Comparison of ENCODE assay signal across 18 cellular contexts in the genomic region with DNA sequence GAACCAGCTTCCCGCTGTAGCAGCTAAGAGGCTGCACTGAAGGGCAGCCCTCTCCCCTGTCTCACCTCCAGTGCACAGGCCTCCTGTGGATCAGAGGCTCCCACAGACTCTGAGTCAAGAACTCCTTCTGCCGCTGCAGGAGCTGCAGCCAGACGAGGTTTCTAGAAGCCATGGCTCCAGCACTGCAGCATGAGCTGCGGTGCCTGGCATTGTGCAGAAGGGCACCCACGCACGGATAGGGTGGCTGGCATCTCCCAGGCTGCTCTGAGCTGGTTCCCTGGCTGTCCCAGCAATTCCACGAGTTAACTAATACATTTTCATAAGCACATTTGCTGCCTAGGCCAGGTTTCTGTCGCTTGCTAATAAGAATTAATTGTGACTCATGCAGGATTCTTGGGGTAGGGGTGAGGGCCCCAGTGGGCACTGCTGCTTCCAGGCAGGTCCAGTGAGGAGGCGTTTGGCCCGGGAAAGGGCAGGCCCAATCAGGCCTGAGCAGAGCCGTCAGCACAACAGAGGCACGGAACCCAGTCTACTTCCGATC.
DNase-seq lines count a peak whose midpoint lies in the region; ATAC-seq and TF ChIP-seq lines count a peak whose summit lies in the region.
"Had no signal": no experiment of that assay in that cellular context is flagged by ENCODE, and none has a peak within 500 bp of the region (broad histone marks: within the 10 kb centered on the region; RNA-seq: fewer than 3 reads in every experiment).

No MANE protein-coding gene starts in this region.

- DNase-seq in activated CD8-positive, alpha-beta memory T cell treated with anti-CD3 and anti-CD28 coated beads, Interleukin-2, amount 50 U/mL, for 4 hours: peak; percentile 6
- DNase-seq in activated CD8-positive, alpha-beta memory T cell treated with anti-CD3 and anti-CD28 coated beads, Interleukin-2, amount 10 ng/mL, durations not matched to agents 7 days and 5 days: no peak
- DNase-seq in CD14-positive monocyte (ENCODE audit: low spot score) (peak; percentile 33), caudate nucleus (lab: John Stamatoyannopoulos, UW) (peak in 25 of 61 donors; percentile 14 to 76 (median 31)), nephron progenitor cell (no peak), right lobe of liver (no peak)
- no peak for DNase-seq in activated CD4-positive, alpha-beta T cell treated with anti-CD3 and anti-CD28 coated beads, Interleukin-2, amount 50 U/mL, for 1 hour
- no peak for DNase-seq in activated T-cell treated with anti-CD3 and anti-CD28 coated beads, Interleukin-2, amount 50 U/mL, for 48 hours
- DNase-seq: 8988T, DND-41, KBM-7, NCI-H187 treated with DMSO at 0.1 percent for 48 hours, NCI-H226, NCI-H82, SIG-M5 had no signal

- peaks cover 4% of the 10 kb centered on the region for H3K36me3 Mint-ChIP-seq in activated CD8-positive, alpha-beta memory T cell treated with anti-CD3 and anti-CD28 coated beads, Interleukin-2, amount 10 ng/mL, durations not matched to agents 7 days and 5 days
- no peaks in the 10 kb centered on the region for H3K36me3 Mint-ChIP-seq in CD14-positive monocyte
- H3K36me3 Mint-ChIP-seq in nephron progenitor cell (ENCODE audit: low read depth): peaks cover 15% of the 10 kb centered on the region

- no peak for TF ChIP-seq POLR2A in right lobe of liver (IDR thresholded peaks at IDR 0.05)

- intact Hi-C loops in CD14-positive monocyte (cut with micrococcal nuclease) (no loop called here), right lobe of liver (cut with DNase I) (no loop called here)

- H3K4me3 ChIP-seq in right lobe of liver: no peak overlapping the region
- H3K4me3 ChIP-seq: GM23338 had no signal

- H3K4me3 Mint-ChIP-seq in activated CD8-positive, alpha-beta memory T cell treated with anti-CD3 and anti-CD28 coated beads, Interleukin-2, amount 10 ng/mL, durations not matched to agents 7 days and 5 days: no peak overlapping the region
- H3K4me3 Mint-ChIP-seq in CD14-positive monocyte: no peak overlapping the region
- H3K4me3 Mint-ChIP-seq in nephron progenitor cell: no peak overlapping the region
- H3K4me3 Mint-ChIP-seq: GM23338 had no signal

- peak overlapping the region; percentile 20 for H3K27ac ChIP-seq in caudate nucleus (ENCODE audit: low read depth, low read length)
- no peak overlapping the region for H3K27ac ChIP-seq in right lobe of liver

- no peaks in the 10 kb centered on the region for H3K27me3 ChIP-seq in right lobe of liver

- H3K9me3 Mint-ChIP-seq in activated CD8-positive, alpha-beta memory T cell treated with anti-CD3 and anti-CD28 coated beads, Interleukin-2, amount 10 ng/mL, durations not matched to agents 7 days and 5 days (ENCODE audit: low read depth): peaks cover 33% of the 10 kb centered on the region
- H3K9me3 Mint-ChIP-seq in CD14-positive monocyte (peaks cover 19 to 39% (median 31%) of the 10 kb centered on the region in 7 donors), nephron progenitor cell (peaks cover 47% of the 10 kb centered on the region)

- no peaks in the 10 kb centered on the region for H3K27me3 Mint-ChIP-seq in activated CD8-positive, alpha-beta memory T cell treated with anti-CD3 and anti-CD28 coated beads, Interleukin-2, amount 10 ng/mL, durations not matched to agents 7 days and 5 days
- H3K27me3 Mint-ChIP-seq in CD14-positive monocyte (ENCODE audit: low read depth in 3 of 3) (peaks cover 2 to 5% (median 3%) of the 10 kb centered on the region in 3 donors), nephron progenitor cell (ENCODE audit: low read depth, poor library complexity) (peaks cover 14% of the 10 kb centered on the region)

- no peak for ATAC-seq in activated CD8-positive, alpha-beta memory T cell treated with anti-CD3 and anti-CD28 coated beads, Interleukin-2, amount 10 ng/mL, durations not matched to agents 7 days and 5 days
- ATAC-seq in right lobe of liver: no peak
- ATAC-seq: GM23338, HCT116, Panc1 had no signal

- CTCF ChIA-PET in activated CD8-positive, alpha-beta memory T cell treated with anti-CD3 and anti-CD28 coated beads, Interleukin-2, amount 10 ng/mL, durations not matched to agents 7 days and 5 days (lab: Charles Lee): no interaction called here

- no peaks in the 10 kb centered on the region for H3K9me3 ChIP-seq in right lobe of liver

- no peak overlapping the region for H3K27ac Mint-ChIP-seq in activated CD8-positive, alpha-beta memory T cell treated with anti-CD3 and anti-CD28 coated beads, Interleukin-2, amount 10 ng/mL, durations not matched to agents 7 days and 5 days
- H3K27ac Mint-ChIP-seq in CD14-positive monocyte: no peak overlapping the region
- peak overlapping the region; percentile 61 for H3K27ac Mint-ChIP-seq in nephron progenitor cell
- H3K27ac Mint-ChIP-seq: GM23338 had no signal

- WGBS in right lobe of liver (ENCODE audit: insufficient coverage, low coverage, low lambda C conversion rate, missing lambda C conversion rate): 49% methylated on average over 12 of the region's 13 CpGs

- no peaks in the 10 kb centered on the region for H3K36me3 ChIP-seq in right lobe of liver

- H3K4me1 ChIP-seq in right lobe of liver: no peaks in the 10 kb centered on the region

- no peak for TF ChIP-seq CTCF in CD14-positive monocyte (IDR thresholded peaks at IDR 0.05)
- no peak for TF ChIP-seq CTCF in nephron progenitor cell (IDR thresholded peaks at IDR 0.05)
- no peak for TF ChIP-seq CTCF in right lobe of liver (IDR thresholded peaks at IDR 0.05)

- H3K4me1 Mint-ChIP-seq in activated CD8-positive, alpha-beta memory T cell treated with anti-CD3 and anti-CD28 coated beads, Interleukin-2, amount 10 ng/mL, durations not matched to agents 7 days and 5 days: peaks cover 6% of the 10 kb centered on the region
- no peaks in the 10 kb centered on the region for H3K4me1 Mint-ChIP-seq in CD14-positive monocyte
- H3K4me1 Mint-ChIP-seq in nephron progenitor cell: peaks cover 8% of the 10 kb centered on the region
- H3K4me1 Mint-ChIP-seq: GM23338 had no signal

Comparison
In these comparisons a context has a peak if more than half of its experiments do, and no peak if none do; other contexts are left out.
1. DNase-seq: peak in activated CD8-positive, alpha-beta memory T cell treated with anti-CD3 and anti-CD28 coated beads, Interleukin-2, amount 50 U/mL, for 4 hours (single experiment) and CD14-positive monocyte (single experiment); none in activated CD8-positive, alpha-beta memory T cell treated with anti-CD3 and anti-CD28 coated beads, Interleukin-2, amount 10 ng/mL, durations not matched to agents 7 days and 5 days (single experiment), nephron progenitor cell (single experiment), right lobe of liver (0 of 3), activated CD4-positive, alpha-beta T cell treated with anti-CD3 and anti-CD28 coated beads, Interleukin-2, amount 50 U/mL, for 1 hour (single experiment) and activated T-cell treated with anti-CD3 and anti-CD28 coated beads, Interleukin-2, amount 50 U/mL, for 48 hours (0 of 2).